ENCODE assay signal across 9 cellular contexts in genomic region chr1:31633117-31633516, GRCh38. TPM values are rescaled to one million over a fixed set of nuclear protein-coding genes. Genes with fewer than 3 reads are reported as not detected.
DNase-seq lines count a peak whose midpoint lies in the region; ATAC-seq and TF ChIP-seq lines count a peak whose summit lies in the region.
"Had no signal": no experiment of that assay in that cellular context is flagged by ENCODE, and none has a peak within 500 bp of the region (broad histone marks: within the 10 kb centered on the region; RNA-seq: fewer than 3 reads in every experiment).

No MANE protein-coding gene starts in this region.

- DNase-seq in COLO668 (lab: John Stamatoyannopoulos, UW; ENCODE audit: unreplicated experiment) (peak; percentile 65), H9 (peak; percentile 65), lung microvascular endothelial cell (ENCODE audit: low read depth in 2 of 2) (peak; percentile 34 to 57), caudate nucleus (lab: John Stamatoyannopoulos, UW) (no peak), T-helper 9 cell (no peak), AG20443 (ENCODE audit: low spot score) (no peak)
- DNase-seq in activated CD4-positive, alpha-beta memory T cell treated with anti-CD3 and anti-CD28 coated beads for 36 hours: peak; percentile 53

- POLR2A ChIA-PET in activated CD4-positive, alpha-beta memory T cell treated with anti-CD3 and anti-CD28 coated beads for 36 hours (lab: Charles Lee): interaction anchor here (0.8 kb wide), 1 partner anchor 12 kb away, joined by 3 read pairs; no protein-coding TSS in a partner anchor

- CTCF ChIA-PET in activated CD4-positive, alpha-beta memory T cell treated with anti-CD3 and anti-CD28 coated beads for 36 hours (lab: Charles Lee): interaction anchor here (0.7 to 1.4 kb wide), 9 partner anchors 10 to 238 kb away, joined by 3 to 7 read pairs (median 3); partner anchors contain the start of gene PEF1

- H2AK5ac ChIP-seq in H9 (ENCODE audit: insufficient read length, low read length): no peak overlapping the region

- no peaks in the 10 kb centered on the region for H3K79me1 ChIP-seq in H9 (ENCODE audit: insufficient read depth, low read depth, low read length, poor library complexity, severe bottlenecking)

- H3K18ac ChIP-seq in H9 (ENCODE audit: insufficient read length, low read depth, low read length): no peak overlapping the region

- no peaks in the 10 kb centered on the region for H3K4me1 Mint-ChIP-seq in H9
- peaks cover 9% of the 10 kb centered on the region for H3K4me1 Mint-ChIP-seq in activated CD4-positive, alpha-beta memory T cell treated with anti-CD3 and anti-CD28 coated beads for 36 hours (ENCODE audit: low read depth)

- H3K23me2 ChIP-seq in H9 (ENCODE audit: insufficient read length, low read depth, low read length, poor library complexity, severe bottlenecking): no peaks in the 10 kb centered on the region

- no peak overlapping the region for H3K14ac ChIP-seq in H9 (ENCODE audit: insufficient read depth, low read length)

- peaks cover 5 to 28% (median 24%) of the 10 kb centered on the region in 3 experiments; a peak in 6 of 7 replicates for H3K36me3 Mint-ChIP-seq in H9 (ENCODE audit: insufficient read depth in 1 of 3, low read depth in 3 of 3)
- H3K36me3 Mint-ChIP-seq in activated CD4-positive, alpha-beta memory T cell treated with anti-CD3 and anti-CD28 coated beads for 36 hours: peaks cover 11% of the 10 kb centered on the region

- H2BK12ac ChIP-seq in H9 (ENCODE audit: insufficient read length, low read depth, low read length): no peak overlapping the region

- no peaks in the 10 kb centered on the region for H3K27me3 Mint-ChIP-seq in H9 (ENCODE audit: low read depth)
- no peaks in the 10 kb centered on the region for H3K27me3 Mint-ChIP-seq in activated CD4-positive, alpha-beta memory T cell treated with anti-CD3 and anti-CD28 coated beads for 36 hours
- H3K27me3 Mint-ChIP-seq: activated naive CD8-positive, alpha-beta T cell had no signal

- no peak overlapping the region for H3K23ac ChIP-seq in H9 (ENCODE audit: insufficient read length, low read depth, low read length)

- no peaks in the 10 kb centered on the region for H3K9me3 Mint-ChIP-seq in H9
- H3K9me3 Mint-ChIP-seq in activated CD4-positive, alpha-beta memory T cell treated with anti-CD3 and anti-CD28 coated beads for 36 hours: no peaks in the 10 kb centered on the region

- no peaks in the 10 kb centered on the region for H3K27me3 ChIP-seq in H9 (ENCODE audit: insufficient read depth, low read length)

- no peaks in the 10 kb centered on the region for H3K4me1 ChIP-seq in H9 (ENCODE audit: insufficient read depth, low read length)

- no peak overlapping the region; a peak in 1 of 5 replicates for H3K4me3 Mint-ChIP-seq in H9
- H3K4me3 Mint-ChIP-seq in activated CD4-positive, alpha-beta memory T cell treated with anti-CD3 and anti-CD28 coated beads for 36 hours: no peak overlapping the region
- H3K4me3 Mint-ChIP-seq: activated naive CD8-positive, alpha-beta T cell had no signal

- H3K9ac ChIP-seq in H9 (ENCODE audit: extremely low read depth, insufficient read length, low read length): no peak overlapping the region

- no CpG with 5 or more reads among the region's 4 CpGs for WGBS in H9 (ENCODE audit: extremely low coverage, insufficient read length, low lambda C conversion rate)

- H2BK15ac ChIP-seq in H9 (ENCODE audit: low read depth, low read length): no peak overlapping the region

- no peak overlapping the region for H3T11ph ChIP-seq in H9 (ENCODE audit: low read length)

- no peak overlapping the region for H3K4me2 ChIP-seq in H9 (ENCODE audit: insufficient read depth, insufficient read length, low read length)

- peak; percentile 81 for TF ChIP-seq CTCF in H9 (conservative IDR thresholded peaks at IDR 0.05)

- no peak overlapping the region for H2BK20ac ChIP-seq in H9 (ENCODE audit: low read depth, low read length, poor library complexity, severe bottlenecking)

- H3K27ac ChIP-seq in H9 (ENCODE audit: insufficient read length, low read depth, low read length) (no peak overlapping the region), caudate nucleus (ENCODE audit: low read depth, low read length) (no peak overlapping the region)

- H2AFZ ChIP-seq in H9 (ENCODE audit: low read length): no peak overlapping the region

- H3K9me3 ChIP-seq in H9 (ENCODE audit: control insufficient read depth, low read depth, low read length): no peaks in the 10 kb centered on the region

- H2BK5ac ChIP-seq in H9 (ENCODE audit: insufficient read length, low read length): no peak overlapping the region

- no peaks in the 10 kb centered on the region for H4K20me1 ChIP-seq in H9 (ENCODE audit: control insufficient read depth, insufficient read depth, insufficient read length)

- H3K56ac ChIP-seq in H9 (ENCODE audit: insufficient read length, low read depth, low read length): no peak overlapping the region

- H3K4ac ChIP-seq in H9 (ENCODE audit: low read depth, low read length): no peak overlapping the region

- intact Hi-C loops in activated CD4-positive, alpha-beta memory T cell treated with anti-CD3 and anti-CD28 coated beads for 36 hours (cut with micrococcal nuclease): no loop called here

- H4K5ac ChIP-seq in H9 (ENCODE audit: insufficient read length, low read depth, low read length): no peak overlapping the region

- peaks cover 3% of the 10 kb centered on the region; the same call in 1 of the 2 replicates for H3K79me2 ChIP-seq in H9 (ENCODE audit: insufficient read depth, low read length)

- no peak overlapping the region for H2BK120ac ChIP-seq in H9 (ENCODE audit: low read depth, low read length, poor library complexity, severe bottlenecking)

- no peak overlapping the region; a peak in 1 of 7 replicates for H3K27ac Mint-ChIP-seq in H9
- no peak overlapping the region for H3K27ac Mint-ChIP-seq in activated CD4-positive, alpha-beta memory T cell treated with anti-CD3 and anti-CD28 coated beads for 36 hours
- H3K27ac Mint-ChIP-seq: activated naive CD8-positive, alpha-beta T cell had no signal

- ATAC-seq in HG02623 (IDR thresholded peaks at IDR 0.05; ENCODE audit: unreplicated experiment): no peak

- H4K91ac ChIP-seq in H9 (ENCODE audit: insufficient read length, low read depth, low read length): no peak overlapping the region

- H4K8ac ChIP-seq in H9 (replicated peaks; ENCODE audit: insufficient read length, low read depth, low read length): no peak overlapping the region

RNA-seq across cellular contexts. Expression of gene PEF1, which starts 11.6 kb away (rescaled TPM):
- total RNA-seq in H9 (2021) (40.3 and 43.3 TPM in 2 replicates), lung microvascular endothelial cell (97.9 and 132 TPM in 2 replicates)
- total RNA-seq in activated CD4-positive, alpha-beta memory T cell treated with anti-CD3 and anti-CD28 coated beads for 36 hours: 10 to 100 TPM; 55.3 to 56.4 TPM

RNA-seq across cellular contexts. Expression of gene HCRTR1, which starts 15.6 kb away (rescaled TPM):
- not detected in 2 replicates for total RNA-seq in H9 (2021)
- not detected for total RNA-seq in activated CD4-positive, alpha-beta memory T cell treated with anti-CD3 and anti-CD28 coated beads for 36 hours
- total RNA-seq in lung microvascular endothelial cell: 1.5 and 5.4 TPM in 2 replicates

RNA-seq across cellular contexts. Expression of gene TINAGL1, which starts 56.8 kb away (rescaled TPM):
- total RNA-seq in H9 (2021) (2.5 TPM in 2 replicates), lung microvascular endothelial cell (229 and 317 TPM in 2 replicates)
- not detected for total RNA-seq in activated CD4-positive, alpha-beta memory T cell treated with anti-CD3 and anti-CD28 coated beads for 36 hours

Comparison
In these comparisons a context has a peak if more than half of its experiments do, and no peak if none do; other contexts are left out.
1. DNase-seq: peak in COLO668 (single experiment), H9 (single experiment), activated CD4-positive, alpha-beta memory T cell treated with anti-CD3 and anti-CD28 coated beads for 36 hours (single experiment) and lung microvascular endothelial cell (2 of 2); none in caudate nucleus (0 of 61), T-helper 9 cell (single experiment) and AG20443 (single experiment).
2. RNA of gene TINAGL1, which starts 56.8 kb away (total RNA-seq): 229 to 317 TPM in lung microvascular endothelial cell; 2.5 TPM in H9 and not detected in activated CD4-positive, alpha-beta memory T cell treated with anti-CD3 and anti-CD28 coated beads for 36 hours; every median in the first group is over 10 times any median in the second.